ENCODE assay signal across 8 cellular contexts in the genomic region with DNA sequence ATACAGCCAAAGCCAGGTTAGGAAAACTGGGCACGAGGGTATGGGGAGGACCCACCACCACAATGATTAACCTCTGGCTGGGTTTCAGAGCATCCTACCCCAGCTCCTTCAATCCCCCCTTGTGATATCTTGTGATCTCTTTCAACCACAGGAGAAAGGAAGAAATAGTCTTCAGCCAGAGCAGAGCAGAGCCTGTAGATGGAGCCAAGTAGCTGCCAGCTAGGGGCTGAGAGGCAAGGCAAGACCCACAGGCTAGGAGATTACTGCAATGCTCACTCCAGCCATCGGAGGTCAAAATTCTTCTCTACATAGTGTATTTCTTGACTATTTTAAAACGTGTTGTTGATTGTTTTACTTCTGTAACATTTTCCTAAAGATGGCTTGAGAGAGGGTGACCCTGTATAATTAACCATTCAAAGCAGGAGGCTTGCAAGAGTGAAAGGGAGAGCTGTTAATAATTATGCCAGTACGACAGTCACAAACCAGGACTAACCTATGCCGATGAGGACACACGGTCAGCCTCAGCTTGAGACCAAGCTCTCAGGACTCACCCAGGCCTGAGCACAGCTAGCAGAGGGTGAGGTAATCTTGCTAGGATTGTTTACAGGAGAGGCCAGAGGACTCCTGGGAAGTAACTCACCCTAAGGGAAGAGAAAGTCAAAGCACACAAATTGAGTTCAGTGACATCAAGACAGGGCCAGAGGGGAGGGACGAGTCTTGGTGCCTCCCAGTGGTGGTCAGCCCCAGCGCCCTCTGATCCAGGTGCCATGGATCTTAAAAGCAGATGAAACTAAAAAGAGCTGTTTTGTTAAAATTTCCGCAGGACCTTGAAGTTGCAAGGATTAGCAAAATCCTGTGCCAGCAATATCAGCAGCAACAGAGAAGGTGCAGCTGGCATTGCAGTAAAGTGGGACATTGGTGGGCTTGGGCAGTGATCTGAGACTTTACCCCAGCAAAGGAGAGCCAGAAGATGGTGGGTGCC. TPM values are rescaled to one million over a fixed set of nuclear protein-coding genes. Genes with fewer than 3 reads are reported as not detected.
DNase-seq lines count a peak whose midpoint lies in the region; ATAC-seq and TF ChIP-seq lines count a peak whose summit lies in the region.

No MANE protein-coding gene starts in this region.

- H2AFZ ChIP-seq in hepatocyte = peak overlapping the region; percentile 10

- H3K36me3 ChIP-seq in NT2/D1 (ENCODE audit: insufficient read depth, insufficient read length, low read length) (no peaks in the 10 kb centered on the region), ascending aorta (no peaks in the 10 kb centered on the region), hepatocyte (replicated peaks; ENCODE audit: insufficient read depth, low read depth) (no peaks in the 10 kb centered on the region), skeletal muscle tissue (ENCODE audit: control insufficient read depth in 3 of 3, insufficient read depth in 3 of 3, low read length in 3 of 3) (no peaks in the 10 kb centered on the region)

- H3K4me1 ChIP-seq in NT2/D1 (ENCODE audit: insufficient read depth, insufficient read length) (peaks cover 9% of the 10 kb centered on the region), ascending aorta (peaks cover 0 to 20% of the 10 kb centered on the region in 2 donors), hepatocyte (ENCODE audit: insufficient read depth) (peaks cover 13% of the 10 kb centered on the region), skeletal muscle tissue (ENCODE audit: control insufficient read depth in 3 of 3, insufficient read depth in 3 of 3, low read length in 3 of 3) (peaks cover 5 to 7% (median 5%) of the 10 kb centered on the region in 3 donors)

- DNase-seq in activated T-cell treated with anti-CD3 and anti-CD28 coated beads for 48 hours (ENCODE audit: low read depth) (peak; percentile 10), NT2/D1 (ENCODE audit: low read depth, low spot score) (peak; percentile 43), ascending aorta (ENCODE audit: low spot score in 2 of 2) (no peak), hepatocyte (ENCODE audit: low spot score) (peak; percentile 80)
- no peak for DNase-seq in activated T-cell treated with anti-CD3 and anti-CD28 coated beads, Interleukin-2, amount 50 U/mL, for 1 hour

- H3K79me2 ChIP-seq in hepatocyte = no peaks in the 10 kb centered on the region

- intact Hi-C loops in ascending aorta (cut with DNase I) = no loop called here

- H3K4me3 ChIP-seq in NT2/D1 (ENCODE audit: insufficient read length, low read depth) (no peak overlapping the region), ascending aorta (no peak overlapping the region), hepatocyte (no peak overlapping the region), skeletal muscle tissue (ENCODE audit: low read length in 3 of 3) (no peak overlapping the region)

- H3K9ac ChIP-seq in NT2/D1 (ENCODE audit: insufficient read length, low read depth) = no peak overlapping the region
- H3K9ac ChIP-seq in skeletal muscle tissue (ENCODE audit: low read depth in 1 of 3, low read length in 3 of 3) = no peak overlapping the region

- no peaks in the 10 kb centered on the region for H3K9me2 ChIP-seq in hepatocyte (replicated peaks; ENCODE audit: insufficient read depth)

- H3K27ac ChIP-seq in ascending aorta (peak overlapping the region; percentile 54 to 80), hepatocyte (peak overlapping the region; percentile 53), skeletal muscle tissue (ENCODE audit: low read depth, low read length) (peak overlapping the region; percentile 78)

- WGBS in hepatocyte (ENCODE audit: low lambda C conversion rate, missing lambda C conversion rate) = 31% methylated on average over 9 of the region's 9 CpGs

- peak in 1 of 3 experiments; percentile 47 for TF ChIP-seq CTCF in ascending aorta (IDR thresholded peaks at IDR 0.05)
- TF ChIP-seq CTCF in hepatocyte (IDR thresholded peaks at IDR 0.05; ENCODE audit: poor library complexity) = peak; percentile 63

- H3K4me2 ChIP-seq in hepatocyte = peak overlapping the region; percentile 40

- peak; percentile 74 for ATAC-seq in HG03135 (IDR thresholded peaks at IDR 0.05; ENCODE audit: unreplicated experiment)
- ATAC-seq in GM21737 (IDR thresholded peaks at IDR 0.05; ENCODE audit: unreplicated experiment) = no peak

- no peaks in the 10 kb centered on the region for H4K20me1 ChIP-seq in hepatocyte (ENCODE audit: insufficient read depth, poor library complexity, severe bottlenecking)

- H3K9me3 ChIP-seq in NT2/D1 (ENCODE audit: insufficient read depth, low read length) = no peaks in the 10 kb centered on the region
- no peaks in the 10 kb centered on the region for H3K9me3 ChIP-seq in ascending aorta
- H3K9me3 ChIP-seq in hepatocyte (ENCODE audit: low read depth) = no peaks in the 10 kb centered on the region
- no peaks in the 10 kb centered on the region for H3K9me3 ChIP-seq in skeletal muscle tissue (ENCODE audit: control insufficient read depth in 3 of 3, low read length in 3 of 3)

- H3K27me3 ChIP-seq in NT2/D1 (ENCODE audit: insufficient read depth, insufficient read length) (no peaks in the 10 kb centered on the region), ascending aorta (no peaks in the 10 kb centered on the region), hepatocyte (no peaks in the 10 kb centered on the region), skeletal muscle tissue (ENCODE audit: control insufficient read depth in 3 of 3, insufficient read depth in 3 of 3, low read length in 3 of 3) (no peaks in the 10 kb centered on the region)

RNA-seq across cellular contexts. Expression of gene CDKN3, which starts 29.8 kb away (rescaled TPM):
- not detected for total RNA-seq in ascending aorta
- 11.7 and 17.5 TPM in 2 replicates for total RNA-seq in hepatocyte
- polyA plus RNA-seq in hepatocyte = 18.8 and 19.3 TPM in 2 replicates
- total RNA-seq in skeletal muscle tissue = 15.7 TPM

Comparison
In these comparisons a context has a peak if more than half of its experiments do, and no peak if none do; other contexts are left out.
1. DNase-seq: peak in activated T-cell treated with anti-CD3 and anti-CD28 coated beads for 48 hours (single experiment), NT2/D1 (single experiment) and hepatocyte (single experiment); none in activated T-cell treated with anti-CD3 and anti-CD28 coated beads, Interleukin-2, amount 50 U/mL, for 1 hour (single experiment) and ascending aorta (0 of 2).
2. RNA of gene CDKN3, which starts 29.8 kb away (total RNA-seq): 15.7 TPM in skeletal muscle tissue (single experiment) and 11.7 to 17.5 TPM in hepatocyte; not detected in ascending aorta (single experiment); every median in the first group is over 10 times any median in the second.
3. Peak in every context shown above with its lines, with median percentiles within 50 percentile points of each other: H3K27ac ChIP-seq.